ENCODE assay signal across 23 cellular contexts in genomic region chr10:97238855-97239254, GRCh38. TPM values are rescaled to one million over a fixed set of nuclear protein-coding genes. Genes with fewer than 3 reads are reported as not detected.
"Had no signal": no experiment of that assay in that cellular context is flagged by ENCODE, and none has a peak within 500 bp of the region (broad histone marks: within the 10 kb centered on the region; RNA-seq: fewer than 3 reads in every experiment).

No MANE protein-coding gene starts in this region.

- FAIRE-seq: colon, endothelial cell of umbilical vein, keratinocyte had no signal

- H3K4me1 Mint-ChIP-seq: mesothelial cell of epicardium, naive B cell had no signal

- H3K27ac Mint-ChIP-seq: mesothelial cell of epicardium had no signal

- H3K9me3 ChIP-seq: esophagus muscularis mucosa, gastroesophageal sphincter, heart left ventricle, left lung, lower lobe of right lung, mucosa of descending colon had no signal

- ATAC-seq: foreskin keratinocyte, gastroesophageal sphincter, heart left ventricle, left cardiac atrium, left lung, left ventricle myocardium superior, lower lobe of right lung, mucosa of descending colon had no signal

- H3K27me3 Mint-ChIP-seq: naive B cell had no signal

- H3K4me3 Mint-ChIP-seq: mesothelial cell of epicardium, naive B cell had no signal

- H3K9me3 Mint-ChIP-seq: mesothelial cell of epicardium, naive B cell had no signal

- DNase-seq: dermis blood vessel endothelial cell; dorsolateral prefrontal cortex; effector CD4-positive, alpha-beta T cell; effector memory CD4-positive, alpha-beta T cell; foreskin keratinocyte; heart left ventricle; hippocampal formation; left cardiac atrium; left lung; left ventricle myocardium superior; lower lobe of right lung; mesenchymal stem cell; mucosa of descending colon; naive B cell had no signal

RNA-seq across cellular contexts. Expression of gene SLIT1, which starts 53.1 kb away (rescaled TPM):
- total RNA-seq: fibroblast of villous mesenchyme, foreskin keratinocyte, lower leg skin, lung microvascular endothelial cell had no signal
